10 cellular contexts compared by ENCODE assay signal in the genomic region with DNA sequence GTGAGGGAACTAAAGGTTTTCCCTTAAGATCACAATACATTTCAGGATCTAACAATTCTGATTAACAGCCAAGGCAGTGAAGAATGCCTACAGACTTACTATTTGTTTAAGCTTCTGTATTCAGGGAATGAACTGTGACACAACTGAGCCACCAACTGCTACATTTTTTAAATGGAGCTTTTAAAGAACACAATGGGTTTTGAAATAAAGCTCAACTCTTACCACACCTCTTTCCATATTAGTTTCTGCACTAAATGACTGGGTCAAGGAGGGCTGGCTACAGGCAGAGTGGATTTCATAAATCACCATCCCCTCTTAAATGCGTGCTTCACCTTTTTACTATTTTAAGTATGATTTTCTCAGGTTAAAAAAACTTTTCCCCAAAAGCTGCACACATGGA.
DNase-seq lines count a peak whose midpoint lies in the region; ATAC-seq and TF ChIP-seq lines count a peak whose summit lies in the region.
"Had no signal": no experiment of that assay in that cellular context is flagged by ENCODE, and none has a peak within 500 bp of the region (broad histone marks: within the 10 kb centered on the region; RNA-seq: fewer than 3 reads in every experiment).

No MANE protein-coding gene starts in this region.

- WGBS in esophagus muscularis mucosa: 70% methylated on average over 1 of the region's 1 CpG

- DNase-seq in NCI-H345 (lab: John Stamatoyannopoulos, UW) (peak; percentile 1), NCI-H345 treated with DMSO at 0.1 percent for 48 hours (lab: John Stamatoyannopoulos, UW; ENCODE audit: unreplicated experiment) (no peak), Panc1 (ENCODE audit: low read depth, low spot score) (no peak), fibroblast of pulmonary artery (ENCODE audit: low read depth) (peak; percentile 68), esophagus muscularis mucosa (ENCODE audit: extremely low spot score) (no peak), NCI-H1694 treated with DMSO at 0.1 percent for 48 hours (lab: John Stamatoyannopoulos, UW) (no peak), kidney glomerular epithelial cell (lab: John Stamatoyannopoulos, UW) (no peak)
- DNase-seq in stimulated activated effector memory CD8-positive, alpha-beta T cell treated with anti-CD3 and anti-CD28 coated beads, Interleukin-12 subunit alpha, Interleukin-12 subunit beta, amount 100 ng/mL, for 72 hours (ENCODE audit: low spot score in 2 of 2): no peak
- DNase-seq: activated T-cell treated with anti-CD3 and anti-CD28 coated beads, Interleukin-2, amount 50 U/mL, for 4 hours; T-helper 17 cell had no signal

- CTCF ChIA-PET in Panc1 (lab: Charles Lee): no interaction called here

- BruUV-seq in Panc1 (replicated peaks; lab: Mats Ljungman, UMichigan): no TSS peak

- H3K4me3 ChIP-seq in Panc1 (ENCODE audit: low read depth in 2 of 2, low read length in 2 of 2): no peak overlapping the region; a peak in 1 of 4 replicates
- H3K4me3 ChIP-seq in fibroblast of pulmonary artery (replicated peaks; ENCODE audit: low read depth, low read length): peak overlapping the region; percentile 42
- H3K4me3 ChIP-seq in esophagus muscularis mucosa: no peak overlapping the region

- H3K27ac Mint-ChIP-seq in stimulated activated effector memory CD8-positive, alpha-beta T cell treated with anti-CD3 and anti-CD28 coated beads, Interleukin-12 subunit alpha, Interleukin-12 subunit beta, amount 100 ng/mL, for 72 hours: no peak overlapping the region
- H3K27ac Mint-ChIP-seq: T-helper 17 cell had no signal

- H3K36me3 Mint-ChIP-seq in stimulated activated effector memory CD8-positive, alpha-beta T cell treated with anti-CD3 and anti-CD28 coated beads, Interleukin-12 subunit alpha, Interleukin-12 subunit beta, amount 100 ng/mL, for 72 hours: no peaks in the 10 kb centered on the region

- POLR2A ChIA-PET in Panc1 (lab: Charles Lee): no interaction called here

- intact Hi-C loops in Panc1 (cut with micrococcal nuclease; ENCODE audit: unreplicated experiment) (no loop called here), esophagus muscularis mucosa (cut with DNase I) (no loop called here)

- no peak for ATAC-seq in Panc1
- peak; percentile 57 for ATAC-seq in stimulated activated effector memory CD8-positive, alpha-beta T cell treated with anti-CD3 and anti-CD28 coated beads, Interleukin-12 subunit alpha, Interleukin-12 subunit beta, amount 100 ng/mL, for 72 hours
- ATAC-seq: activated T-cell treated with anti-CD3 and anti-CD28 coated beads, Interleukin-2, amount 50 U/mL, for 4 hours; T-helper 17 cell had no signal

- TF ChIP-seq CTCF in Panc1 (IDR thresholded peaks at IDR 0.05) (no peak), fibroblast of pulmonary artery (IDR thresholded peaks at IDR 0.05; ENCODE audit: low read length, missing control alignments) (no peak), esophagus muscularis mucosa (IDR thresholded peaks at IDR 0.05) (no peak)

- no peak for TF ChIP-seq POLR2A in esophagus muscularis mucosa (IDR thresholded peaks at IDR 0.05; ENCODE audit: low read depth)

- H3K36me3 ChIP-seq in Panc1 (ENCODE audit: control insufficient read depth, insufficient read depth, low read length): no peaks in the 10 kb centered on the region
- no peaks in the 10 kb centered on the region for H3K36me3 ChIP-seq in esophagus muscularis mucosa

- TF ChIP-seq EP300 in esophagus muscularis mucosa (IDR thresholded peaks at IDR 0.05): no peak

- H3K4me1 ChIP-seq in Panc1 (ENCODE audit: control insufficient read depth, insufficient read depth, low read length) (peaks cover 34% of the 10 kb centered on the region), esophagus muscularis mucosa (peaks cover 0 to 28% (median 25%) of the 10 kb centered on the region in 4 donors)

- no peaks in the 10 kb centered on the region for H3K9me3 Mint-ChIP-seq in stimulated activated effector memory CD8-positive, alpha-beta T cell treated with anti-CD3 and anti-CD28 coated beads, Interleukin-12 subunit alpha, Interleukin-12 subunit beta, amount 100 ng/mL, for 72 hours
- H3K9me3 Mint-ChIP-seq: activated T-cell treated with anti-CD3 and anti-CD28 coated beads, Interleukin-2, amount 50 U/mL, for 4 hours had no signal

- H3K4me1 Mint-ChIP-seq in stimulated activated effector memory CD8-positive, alpha-beta T cell treated with anti-CD3 and anti-CD28 coated beads, Interleukin-12 subunit alpha, Interleukin-12 subunit beta, amount 100 ng/mL, for 72 hours: no peaks in the 10 kb centered on the region

- in situ Hi-C loops in Panc1 (cut with HindIII; ENCODE audit: low pct_unique_long_range_greater_than_20kb, low sequenced_read_pairs): no loop called here

- H3K27ac ChIP-seq in Panc1 (ENCODE audit: low read length): peak overlapping the region; percentile 73; the same call in 1 of the 2 replicates
- no peak overlapping the region for H3K27ac ChIP-seq in esophagus muscularis mucosa (replicated peaks in 1 of 4)

- H3K4me3 Mint-ChIP-seq in stimulated activated effector memory CD8-positive, alpha-beta T cell treated with anti-CD3 and anti-CD28 coated beads, Interleukin-12 subunit alpha, Interleukin-12 subunit beta, amount 100 ng/mL, for 72 hours: no peak overlapping the region
- H3K4me3 Mint-ChIP-seq: activated T-cell treated with anti-CD3 and anti-CD28 coated beads, Interleukin-2, amount 50 U/mL, for 4 hours; T-helper 17 cell had no signal

- H3K9me3 ChIP-seq in Panc1 (ENCODE audit: control insufficient read depth, insufficient read depth, low read depth, low read length) (no peaks in the 10 kb centered on the region), esophagus muscularis mucosa (no peaks in the 10 kb centered on the region)

- H3K27me3 ChIP-seq in Panc1 (ENCODE audit: control insufficient read depth, insufficient read depth, low read length) (no peaks in the 10 kb centered on the region), esophagus muscularis mucosa (no peaks in the 10 kb centered on the region)

Comparison
In these comparisons a context has a peak if more than half of its experiments do, and no peak if none do; other contexts are left out.
1. DNase-seq: peak in NCI-H345 (single experiment) and fibroblast of pulmonary artery (single experiment); none in NCI-H345 treated with DMSO at 0.1 percent for 48 hours (single experiment), Panc1 (single experiment), stimulated activated effector memory CD8-positive, alpha-beta T cell treated with anti-CD3 and anti-CD28 coated beads, Interleukin-12 subunit alpha, Interleukin-12 subunit beta, amount 100 ng/mL, for 72 hours (0 of 2), esophagus muscularis mucosa (single experiment), NCI-H1694 treated with DMSO at 0.1 percent for 48 hours (single experiment) and kidney glomerular epithelial cell (single experiment).